11 cellular contexts compared by ENCODE assay signal in the genomic region with DNA sequence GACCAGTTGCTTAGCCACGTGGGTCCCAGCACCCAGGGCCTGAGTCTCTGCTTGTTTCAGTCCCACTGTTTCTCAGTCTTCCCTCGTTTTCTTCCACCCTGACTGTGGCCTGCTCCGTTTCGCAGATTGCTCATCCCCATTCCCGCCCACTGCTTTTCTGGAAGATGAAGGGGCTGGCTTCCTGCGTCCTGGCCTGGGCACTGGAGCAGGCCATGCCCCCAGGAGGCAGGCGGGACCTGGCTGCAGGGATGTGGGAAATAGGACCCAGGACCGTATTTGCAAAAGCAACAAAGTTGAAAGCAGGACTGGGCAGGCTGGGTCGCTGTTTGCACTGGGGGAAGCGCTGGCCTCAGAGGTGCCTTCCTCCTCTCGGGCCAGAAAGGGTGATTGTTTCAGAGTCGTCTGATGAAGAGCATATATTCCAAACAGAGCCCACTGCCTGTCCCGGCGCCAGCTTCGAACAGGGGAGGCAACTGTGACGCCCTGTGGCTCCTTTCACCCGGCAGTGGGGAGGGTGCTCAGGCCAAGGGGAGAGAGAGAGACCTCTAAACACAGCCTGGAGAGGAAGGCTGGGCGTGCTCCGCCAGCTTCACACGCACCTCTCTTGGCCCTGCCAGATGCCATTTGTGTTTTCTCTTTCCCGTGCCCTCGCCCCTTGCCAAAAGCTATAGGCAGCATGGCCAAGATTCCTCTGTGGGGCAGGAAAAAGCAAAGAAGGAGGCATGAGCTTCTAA.
DNase-seq lines count a peak whose midpoint lies in the region; FAIRE-seq and TF ChIP-seq lines count a peak whose summit lies in the region.
"Had no signal": no experiment of that assay in that cellular context is flagged by ENCODE, and none has a peak within 500 bp of the region (broad histone marks: within the 10 kb centered on the region; RNA-seq: fewer than 3 reads in every experiment).

No MANE protein-coding gene starts in this region.

- no peak overlapping the region for H2AFZ ChIP-seq in astrocyte (ENCODE audit: low read depth, low read length)

- H3K27me3 Mint-ChIP-seq in astrocyte (ENCODE audit: low read depth, unreplicated experiment) (no peaks in the 10 kb centered on the region), progenitor cell of endocrine pancreas (peaks cover 16% of the 10 kb centered on the region)
- H3K27me3 Mint-ChIP-seq: B cell had no signal

- H3K36me3 ChIP-seq in BLaER1 (peaks cover 29% of the 10 kb centered on the region; the same call in 1 of the 2 replicates), astrocyte (ENCODE audit: insufficient read depth, low read length) (no peaks in the 10 kb centered on the region), right atrium auricular region (no peaks in the 10 kb centered on the region)

- H3K9me3 ChIP-seq in BLaER1 (no peaks in the 10 kb centered on the region), astrocyte (ENCODE audit: insufficient read depth, low read depth, low read length) (no peaks in the 10 kb centered on the region), right atrium auricular region (no peaks in the 10 kb centered on the region)

- H3K4me1 ChIP-seq in BLaER1 (peaks cover 49% of the 10 kb centered on the region), astrocyte (ENCODE audit: insufficient read depth, low read length) (peaks cover 38% of the 10 kb centered on the region), right atrium auricular region (peaks cover 0 to 52% of the 10 kb centered on the region in 2 donors)

- H3K79me2 ChIP-seq in astrocyte (ENCODE audit: insufficient read depth, low read length), result peaks cover 86% of the 10 kb centered on the region

- DNase-seq in astrocyte (ENCODE audit: low read depth) (peak; percentile 59), right atrium auricular region (ENCODE audit: low spot score) (no peak), progenitor cell of endocrine pancreas (ENCODE audit: low spot score, unreplicated experiment) (no peak), foreskin melanocyte (no peak), kidney glomerular epithelial cell (lab: John Stamatoyannopoulos, UW) (no peak), NCI-H2196 treated with DMSO at 0.1 percent for 48 hours (lab: John Stamatoyannopoulos, UW; ENCODE audit: unreplicated experiment) (no peak), cerebellum (ENCODE audit: low spot score) (no peak)
- DNase-seq: NCI-H510A had no signal

- no peak for FAIRE-seq in astrocyte (lab: Jason Lieb, UNC)

- H3K9ac ChIP-seq in BLaER1, result no peak overlapping the region
- H3K9ac ChIP-seq in astrocyte (ENCODE audit: low read length), result peak overlapping the region; percentile 67

- H3K27ac ChIP-seq in BLaER1 (no peak overlapping the region), astrocyte (ENCODE audit: low read depth, low read length) (peak overlapping the region; percentile 73), right atrium auricular region (peak overlapping the region; percentile 24 to 42)

- H3K9me3 Mint-ChIP-seq in astrocyte (ENCODE audit: unreplicated experiment) (no peaks in the 10 kb centered on the region), progenitor cell of endocrine pancreas (ENCODE audit: low read depth) (no peaks in the 10 kb centered on the region)
- H3K9me3 Mint-ChIP-seq: T-helper 1 cell treated with Interleukin-12 subunit alpha and Interleukin-12 subunit beta and Interleukin-4 antibody, amounts not matched to agents 30 μg/mL and 1 μg/mL, for 36 hours had no signal

- H3K27ac Mint-ChIP-seq in astrocyte (ENCODE audit: unreplicated experiment), result peak overlapping the region; percentile 94
- H3K27ac Mint-ChIP-seq in progenitor cell of endocrine pancreas, result peak overlapping the region; percentile 85
- H3K27ac Mint-ChIP-seq: B cell; T-helper 1 cell treated with Interleukin-12 subunit alpha and Interleukin-12 subunit beta and Interleukin-4 antibody, amounts not matched to agents 30 μg/mL and 1 μg/mL, for 36 hours had no signal

- TF ChIP-seq CTCF in astrocyte (IDR thresholded peaks at IDR 0.05; ENCODE audit: insufficient read depth, low read depth, low read length) (no peak), right atrium auricular region (IDR thresholded peaks at IDR 0.05) (no peak), progenitor cell of endocrine pancreas (IDR thresholded peaks at IDR 0.05; ENCODE audit: unreplicated experiment) (no peak)

- peaks cover 37% of the 10 kb centered on the region for H3K4me1 Mint-ChIP-seq in astrocyte (ENCODE audit: low read depth, unreplicated experiment)
- H3K4me1 Mint-ChIP-seq in progenitor cell of endocrine pancreas (ENCODE audit: low read depth), result peaks cover 47% of the 10 kb centered on the region

- peaks cover 100% of the 10 kb centered on the region for H4K20me1 ChIP-seq in BLaER1
- peaks cover 79% of the 10 kb centered on the region for H4K20me1 ChIP-seq in astrocyte (ENCODE audit: insufficient read depth, low read length)

- H3K4me2 ChIP-seq in BLaER1 (peak overlapping the region; percentile 4; the same call in 1 of the 2 replicates), astrocyte (ENCODE audit: low read length) (peak overlapping the region; percentile 72)

- H3K27me3 ChIP-seq in BLaER1, result no peaks in the 10 kb centered on the region
- no peaks in the 10 kb centered on the region for H3K27me3 ChIP-seq in astrocyte (ENCODE audit: insufficient read depth, low read length)
- no peaks in the 10 kb centered on the region for H3K27me3 ChIP-seq in right atrium auricular region

- H3K4me3 Mint-ChIP-seq in astrocyte (ENCODE audit: unreplicated experiment) (no peak overlapping the region), progenitor cell of endocrine pancreas (ENCODE audit: low read depth) (no peak overlapping the region)
- H3K4me3 Mint-ChIP-seq: B cell; T-helper 1 cell treated with Interleukin-12 subunit alpha and Interleukin-12 subunit beta and Interleukin-4 antibody, amounts not matched to agents 30 μg/mL and 1 μg/mL, for 36 hours had no signal

- H3K4me3 ChIP-seq in BLaER1, result no peak overlapping the region
- no peak overlapping the region for H3K4me3 ChIP-seq in astrocyte (ENCODE audit: insufficient read depth, low read depth, low read length)
- H3K4me3 ChIP-seq in right atrium auricular region, result no peak overlapping the region

- H3K36me3 Mint-ChIP-seq in astrocyte (ENCODE audit: low read depth, unreplicated experiment) (peaks cover 4% of the 10 kb centered on the region), progenitor cell of endocrine pancreas (ENCODE audit: insufficient read depth) (peaks cover 5% of the 10 kb centered on the region)
